Comparison of ENCODE assay signal across 8 cellular contexts in genomic region chr19:40530091-40530901, GRCh38. TPM values are rescaled to one million over a fixed set of nuclear protein-coding genes. Genes with fewer than 3 reads are reported as not detected.
A peak's percentile ranks its signal among the peaks of the same experiment; 100 is the strongest.
DNase-seq lines count a peak whose midpoint lies in the region; ATAC-seq, FAIRE-seq and TF ChIP-seq lines count a peak whose summit lies in the region.

No MANE protein-coding gene starts in this region.

- no peak; the same call in 1 of the 2 replicates for TF ChIP-seq CTCF in MM.1S (IDR thresholded peaks at IDR 0.05; ENCODE audit: low read length)
- TF ChIP-seq CTCF in keratinocyte (optimal IDR thresholded peaks at IDR 0.05 in 1 of 3, IDR thresholded peaks at IDR 0.05 in 1 of 3, conservative IDR thresholded peaks at IDR 0.05 in 1 of 3; ENCODE audit: extremely low read depth in 1 of 3, insufficient read depth in 2 of 3, low read length in 3 of 3), result peak in 2 of 3 experiments; percentile 7 to 24

- FAIRE-seq in keratinocyte (lab: Jason Lieb, UNC), result no peak

- DNase-seq in Daoy (ENCODE audit: low read depth) (peak; percentile 40), MM.1S (no peak), keratinocyte (ENCODE audit: low read depth, low spot score) (no peak), GF-D8 (lab: John Stamatoyannopoulos, UW) (no peak)
- DNase-seq in activated naive CD4-positive, alpha-beta T cell treated with anti-CD3 and anti-CD28 coated beads, Interleukin-2, amount 50 U/mL, for 16 hours, result peak; percentile 33

- no peaks in the 10 kb centered on the region for H3F3A ChIP-seq in MM.1S (ENCODE audit: insufficient read depth, low read length)

- H3K36me3 ChIP-seq in MM.1S (replicated peaks; ENCODE audit: insufficient read depth, low read length), result no peaks in the 10 kb centered on the region
- no peaks in the 10 kb centered on the region for H3K36me3 ChIP-seq in keratinocyte (ENCODE audit: control insufficient read depth in 2 of 2, extremely low read depth in 1 of 2, insufficient read depth in 2 of 2, low read length in 2 of 2)

- H2AFZ ChIP-seq in MM.1S (ENCODE audit: low read length) (0 out of 2 replicates have a peak overlapping the region, but pooled peaks have one; percentile 91), keratinocyte (ENCODE audit: control insufficient read depth, low read length) (no peak overlapping the region)

- no peaks in the 10 kb centered on the region for H3K9me1 ChIP-seq in keratinocyte (ENCODE audit: control insufficient read depth, extremely low read depth, insufficient read depth, low read length)

- H4K20me1 ChIP-seq in MM.1S (ENCODE audit: insufficient read depth, low read length) (no peaks in the 10 kb centered on the region), keratinocyte (ENCODE audit: control insufficient read depth, extremely low read depth, insufficient read depth, low read length) (no peaks in the 10 kb centered on the region)

- dilution Hi-C loops in keratinocyte (cut with MboI; ENCODE audit: extremely low pct_ligation_motif_present, low sequenced_read_pairs), result no loop called here

- peak overlapping the region; percentile 94; the same call in 1 of the 2 replicates for H3K4me2 ChIP-seq in MM.1S (ENCODE audit: low read depth, low read length)
- H3K4me2 ChIP-seq in keratinocyte (ENCODE audit: control insufficient read depth, extremely low read depth, insufficient read depth, low read depth, low read length), result no peak overlapping the region

- H3K9me3 ChIP-seq in MM.1S (replicated peaks; ENCODE audit: insufficient read depth, low read length) (no peaks in the 10 kb centered on the region), keratinocyte (ENCODE audit: control insufficient read depth, low read depth, low read length) (no peaks in the 10 kb centered on the region)

- ATAC-seq in HG02884 (IDR thresholded peaks at IDR 0.05; ENCODE audit: unreplicated experiment) (no peak), GM18873 (IDR thresholded peaks at IDR 0.05; ENCODE audit: low FRiP score, unreplicated experiment) (no peak), GM21529 (IDR thresholded peaks at IDR 0.05; ENCODE audit: unreplicated experiment) (no peak)

- H3K9ac ChIP-seq in MM.1S (ENCODE audit: low read length) (no peak overlapping the region), keratinocyte (ENCODE audit: control insufficient read depth, extremely low read depth, insufficient read depth, low read length) (no peak overlapping the region)

- H3K79me2 ChIP-seq in MM.1S (ENCODE audit: low read length), result no peaks in the 10 kb centered on the region
- H3K79me2 ChIP-seq in keratinocyte (ENCODE audit: control insufficient read depth, insufficient read depth, low read length), result no peaks in the 10 kb centered on the region

- no peak overlapping the region for H3K4me3 ChIP-seq in MM.1S (ENCODE audit: low read length)
- no peak overlapping the region for H3K4me3 ChIP-seq in keratinocyte (ENCODE audit: control insufficient read depth in 2 of 3, extremely low read depth in 1 of 3, insufficient read depth in 2 of 3, low read depth in 1 of 3, low read length in 3 of 3)

- H3K4me1 ChIP-seq in MM.1S (ENCODE audit: low read length) (peaks cover 11% of the 10 kb centered on the region; the same call in 1 of the 2 replicates), keratinocyte (ENCODE audit: control insufficient read depth, extremely low read depth, insufficient read depth, low read length) (peaks cover 3% of the 10 kb centered on the region)

- H3K27me3 ChIP-seq in MM.1S (replicated peaks; ENCODE audit: insufficient read depth, low read length) (peaks cover 19% of the 10 kb centered on the region), keratinocyte (ENCODE audit: control insufficient read depth, extremely low read depth, insufficient read depth, low read length) (no peaks in the 10 kb centered on the region)

- H3K9me2 ChIP-seq in MM.1S (replicated peaks; ENCODE audit: insufficient read depth, low read length), result no peaks in the 10 kb centered on the region

- no peak overlapping the region for H3K27ac ChIP-seq in MM.1S (ENCODE audit: low read length)
- H3K27ac ChIP-seq in keratinocyte (ENCODE audit: control insufficient read depth, insufficient read depth, low read length), result no peak overlapping the region

RNA-seq across cellular contexts. Expression of gene SHKBP1, which starts 46.4 kb away (rescaled TPM):
- total RNA-seq in Daoy (2014; rRNA removed; shearing (Covaris generic)), result 40.6 and 134 TPM in 2 replicates
- 20.2 to 41.3 TPM (median 27.2 TPM) in 3 replicates for polyA plus RNA-seq in keratinocyte
- 27.1 TPM for polyA plus RNA-seq in keratinocyte (2011; ENCODE audit: low read depth)
- 25.3 and 42.4 TPM in 2 replicates for polyA plus RNA-seq in keratinocyte (2011; cell fraction: cytosol; rRNA removed)
- polyA plus RNA-seq in keratinocyte (2011; cell fraction: nucleus; rRNA removed), result 36.2 and 53.8 TPM in 2 replicates
- 45.0 and 60.3 TPM in 2 replicates for polyA plus RNA-seq in keratinocyte (2012; ENCODE audit: low replicate concordance)
- polyA minus RNA-seq in keratinocyte, result 50.2 to 86.6 TPM (median 52.0 TPM) in 3 replicates
- polyA minus RNA-seq in keratinocyte (2011; cell fraction: cytosol; rRNA and poly(A)+ RNA removed), result 144 TPM
- polyA minus RNA-seq in keratinocyte (2011; cell fraction: nucleus; rRNA and poly(A)+ RNA removed), result 31.9 and 39.0 TPM in 2 replicates

Comparison
In these comparisons a context has a peak if more than half of its experiments do, and no peak if none do; other contexts are left out.
1. DNase-seq: peak in Daoy (single experiment) and activated naive CD4-positive, alpha-beta T cell treated with anti-CD3 and anti-CD28 coated beads, Interleukin-2, amount 50 U/mL, for 16 hours (single experiment); none in MM.1S (single experiment), keratinocyte (single experiment) and GF-D8 (single experiment).